Comparison of ENCODE assay signal across 25 cellular contexts in genomic region chr1:167208624-167208976, GRCh38. TPM values are rescaled to one million over a fixed set of nuclear protein-coding genes. Genes with fewer than 3 reads are reported as not detected.
DNase-seq lines count a peak whose midpoint lies in the region; ATAC-seq and TF ChIP-seq lines count a peak whose summit lies in the region.
"Had no signal": no experiment of that assay in that cellular context is flagged by ENCODE, and none has a peak within 500 bp of the region (broad histone marks: within the 10 kb centered on the region; RNA-seq: fewer than 3 reads in every experiment).

No MANE protein-coding gene starts in this region.

- CTCF ChIA-PET in activated CD4-positive, alpha-beta memory T cell treated with anti-CD3 and anti-CD28 coated beads for 36 hours (lab: Charles Lee), result interaction anchor here (1.2 kb wide), 1 partner anchor 12 kb away, joined by 6 read pairs; the partner anchor contains the start of gene POU2F1

- peaks cover 37% of the 10 kb centered on the region for H3K4me1 Mint-ChIP-seq in activated T-cell treated with anti-CD3 and anti-CD28 coated beads, Interleukin-2, amount 50 U/mL, for 72 hours (ENCODE audit: low read depth)
- no peaks in the 10 kb centered on the region; the same call in 1 of the 2 replicates for H3K4me1 Mint-ChIP-seq in HFFc6 (ENCODE audit: low read depth)
- peaks cover 38% of the 10 kb centered on the region for H3K4me1 Mint-ChIP-seq in activated CD4-positive, alpha-beta memory T cell treated with anti-CD3 and anti-CD28 coated beads for 36 hours (ENCODE audit: low read depth)
- peaks cover 5% of the 10 kb centered on the region for H3K4me1 Mint-ChIP-seq in memory B cell
- H3K4me1 Mint-ChIP-seq: CD8-positive, alpha-beta memory T cell; immature natural killer cell had no signal

- no peak for ATAC-seq in activated T-cell treated with anti-CD3 and anti-CD28 coated beads, Interleukin-2, amount 50 U/mL, for 72 hours (replicated peaks in 1 of 2)
- ATAC-seq in memory B cell (ENCODE audit: low read depth) (no peak), HG02970 (IDR thresholded peaks at IDR 0.05; ENCODE audit: low FRiP score, unreplicated experiment) (no peak)
- ATAC-seq: pancreas had no signal

- peaks cover 7 to 17% of the 10 kb centered on the region in 2 donors for H3K9me3 Mint-ChIP-seq in activated T-cell treated with anti-CD3 and anti-CD28 coated beads, Interleukin-2, amount 50 U/mL, for 72 hours
- H3K9me3 Mint-ChIP-seq in HFFc6, result no peaks in the 10 kb centered on the region
- peaks cover 33% of the 10 kb centered on the region for H3K9me3 Mint-ChIP-seq in activated CD4-positive, alpha-beta memory T cell treated with anti-CD3 and anti-CD28 coated beads for 36 hours
- peaks cover 23% of the 10 kb centered on the region for H3K9me3 Mint-ChIP-seq in memory B cell

- H3K27ac Mint-ChIP-seq in activated T-cell treated with anti-CD3 and anti-CD28 coated beads, Interleukin-2, amount 50 U/mL, for 72 hours, result peak overlapping the region; percentile 96
- no peak overlapping the region for H3K27ac Mint-ChIP-seq in HFFc6
- H3K27ac Mint-ChIP-seq in activated CD4-positive, alpha-beta memory T cell treated with anti-CD3 and anti-CD28 coated beads for 36 hours, result peak overlapping the region; percentile 95
- H3K27ac Mint-ChIP-seq in memory B cell, result peak overlapping the region; percentile 55
- H3K27ac Mint-ChIP-seq: activated CD4-positive, alpha-beta T cell treated with anti-CD3 and anti-CD28 coated beads, Interleukin-2, amount 10 ng/mL, durations not matched to agents 24 days and 14 days; activated naive CD8-positive, alpha-beta T cell; CD8-positive, alpha-beta memory T cell; immature natural killer cell; neural progenitor cell had no signal

- POLR2A ChIA-PET in activated CD4-positive, alpha-beta memory T cell treated with anti-CD3 and anti-CD28 coated beads for 36 hours (lab: Charles Lee), result interaction anchor here (1.1 to 1.2 kb wide), 3 partner anchors 11 to 104 kb away, joined by 4 to 11 read pairs (median 9); partner anchors contain the start of gene POU2F1

- DNase-seq in activated T-cell treated with anti-CD3 and anti-CD28 coated beads, Interleukin-2, amount 50 U/mL, for 72 hours, result no peak
- DNase-seq in activated T-cell treated with anti-CD3 and anti-CD28 coated beads, Interleukin-2, amount 50 U/mL, for 1 hour, result no peak
- DNase-seq in HFFc6 (no peak), memory B cell (ENCODE audit: low spot score in 2 of 2) (no peak), HCEC 1CT (no peak), NCI-H446 treated with DMSO at 0.1 percent for 48 hours (lab: John Stamatoyannopoulos, UW) (no peak)
- DNase-seq in activated CD4-positive, alpha-beta memory T cell treated with anti-CD3 and anti-CD28 coated beads for 36 hours, result no peak
- DNase-seq: activated CD4-positive, alpha-beta T cell treated with anti-CD3 and anti-CD28 coated beads, Interleukin-2, amount 10 ng/mL, durations not matched to agents 24 days and 14 days; BE2C; CD8-positive, alpha-beta memory T cell; colonic mucosa; effector CD8-positive, alpha-beta T cell; hypothalamus; immature natural killer cell; mammary epithelial cell; NCI-H146; NCI-H2107; NCI-H774; pancreas; retina; small intestine; tibial artery had no signal

- H3K4me3 Mint-ChIP-seq in activated T-cell treated with anti-CD3 and anti-CD28 coated beads, Interleukin-2, amount 50 U/mL, for 72 hours, result peak overlapping the region in 1 of 2 donors; percentile 69
- H3K4me3 Mint-ChIP-seq in HFFc6 (no peak overlapping the region), memory B cell (no peak overlapping the region)
- no peak overlapping the region for H3K4me3 Mint-ChIP-seq in activated CD4-positive, alpha-beta memory T cell treated with anti-CD3 and anti-CD28 coated beads for 36 hours
- H3K4me3 Mint-ChIP-seq: activated CD4-positive, alpha-beta T cell treated with anti-CD3 and anti-CD28 coated beads, Interleukin-2, amount 10 ng/mL, durations not matched to agents 24 days and 14 days; activated naive CD8-positive, alpha-beta T cell; immature natural killer cell; neural progenitor cell had no signal

- peaks cover 24 to 33% of the 10 kb centered on the region in 2 donors for H3K36me3 Mint-ChIP-seq in activated T-cell treated with anti-CD3 and anti-CD28 coated beads, Interleukin-2, amount 50 U/mL, for 72 hours (ENCODE audit: insufficient read depth in 2 of 2)
- no peaks in the 10 kb centered on the region for H3K36me3 Mint-ChIP-seq in HFFc6 (ENCODE audit: low read depth)
- H3K36me3 Mint-ChIP-seq in activated CD4-positive, alpha-beta memory T cell treated with anti-CD3 and anti-CD28 coated beads for 36 hours, result peaks cover 31% of the 10 kb centered on the region
- H3K36me3 Mint-ChIP-seq in memory B cell, result peaks cover 13% of the 10 kb centered on the region
- H3K36me3 Mint-ChIP-seq: neural progenitor cell had no signal

- no peaks in the 10 kb centered on the region for H3K27me3 Mint-ChIP-seq in activated T-cell treated with anti-CD3 and anti-CD28 coated beads, Interleukin-2, amount 50 U/mL, for 72 hours (ENCODE audit: low read depth)
- H3K27me3 Mint-ChIP-seq in HFFc6 (ENCODE audit: insufficient read depth), result peaks cover 21% of the 10 kb centered on the region
- H3K27me3 Mint-ChIP-seq in activated CD4-positive, alpha-beta memory T cell treated with anti-CD3 and anti-CD28 coated beads for 36 hours, result peaks cover 5% of the 10 kb centered on the region
- peaks cover 3% of the 10 kb centered on the region for H3K27me3 Mint-ChIP-seq in memory B cell

- intact Hi-C loops in activated CD4-positive, alpha-beta memory T cell treated with anti-CD3 and anti-CD28 coated beads for 36 hours (cut with micrococcal nuclease), result loop anchor here (1.0 to 5.0 kb wide), 4 partner anchors 8 to 141 kb away; partner anchors contain the start of gene POU2F1

- TF ChIP-seq CTCF in HFFc6 (IDR thresholded peaks at IDR 0.05), result peak; percentile 14; the same call in 1 of the 2 replicates

RNA-seq across cellular contexts. Expression of gene POU2F1, which starts 12.1 kb away (rescaled TPM):
- 10 to 100 TPM; 29.4 to 39.6 TPM for total RNA-seq in activated T-cell treated with anti-CD3 and anti-CD28 coated beads, Interleukin-2, amount 50 U/mL, for 72 hours
- total RNA-seq in HFFc6 (2021; fragmentation: NEBNext Ultra II Directional; extraction: Animal tissue kit (Norgen Biotek cat#: 25700)), result 1 to 10 TPM; 3.4 to 6.6 (median 4.4) TPM
- 10 to 100 TPM; 17.7 to 20.1 TPM for total RNA-seq in activated CD4-positive, alpha-beta memory T cell treated with anti-CD3 and anti-CD28 coated beads for 36 hours
